In the genomic region with DNA sequence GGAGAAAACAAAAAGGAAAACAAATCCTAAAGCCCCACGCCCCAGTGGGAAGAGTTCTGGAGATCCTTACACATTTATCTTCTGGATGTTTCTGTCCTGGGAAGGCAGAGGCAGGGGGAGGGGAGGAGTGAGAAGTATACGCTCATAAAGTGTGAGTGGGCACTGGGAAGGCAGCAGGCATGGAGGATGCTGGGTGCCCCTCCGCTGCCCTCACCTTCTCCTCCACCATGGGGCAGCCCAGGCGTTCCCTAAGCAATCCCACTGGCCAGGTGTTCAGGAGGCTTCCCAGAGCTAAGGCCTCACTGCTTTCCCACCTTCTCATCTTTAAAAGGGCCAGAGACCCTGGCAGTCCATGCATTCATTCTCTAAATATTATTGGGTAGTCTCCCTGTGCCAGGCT, we compare ENCODE assay signal across 8 cellular contexts.
"Had no signal": no experiment of that assay in that cellular context is flagged by ENCODE, and none has a peak within 500 bp of the region (broad histone marks: within the 10 kb centered on the region; RNA-seq: fewer than 3 reads in every experiment).

No MANE protein-coding gene starts in this region.

- H3K9me3 Mint-ChIP-seq: HFFc6 had no signal

- H3K27ac ChIP-seq: GM23248 had no signal

- H3K27ac Mint-ChIP-seq: HFFc6 had no signal

- H3K36me3 ChIP-seq: HAP-1 had no signal

- ATAC-seq: HCT116, K562 had no signal

- H3K9me3 ChIP-seq: HAP-1 had no signal

- H2AFZ ChIP-seq: GM23248 had no signal

- DNase-seq: GM23248, GOT3, H7, HFFc6, IMR-90 had no signal

- H3K9ac ChIP-seq: GM23248 had no signal

- H3K4me1 ChIP-seq: HAP-1 had no signal

- H3K4me3 ChIP-seq: GM23248, HAP-1, K562 had no signal

- H3K4me3 Mint-ChIP-seq: HFFc6 had no signal
